In genomic region chr1:41455479-41456271, GRCh38 we compare ENCODE assay signal across 11 cellular contexts. TPM values are rescaled to one million over a fixed set of nuclear protein-coding genes. Genes with fewer than 3 reads are reported as not detected.
DNase-seq lines count a peak whose midpoint lies in the region; ATAC-seq and TF ChIP-seq lines count a peak whose summit lies in the region.
"Had no signal": no experiment of that assay in that cellular context is flagged by ENCODE, and none has a peak within 500 bp of the region (broad histone marks: within the 10 kb centered on the region; RNA-seq: fewer than 3 reads in every experiment).

No MANE protein-coding gene starts in this region.

- CTCF ChIA-PET in HEK293T (lab: Yijun Ruan, JAX) = interaction anchor here (0.6 kb wide), 2 partner anchors 12 to 349 kb away, joined by 3 read pairs; no protein-coding TSS in a partner anchor

- H3K4me3 ChIP-seq in MG63 = no peak overlapping the region
- no peak overlapping the region for H3K4me3 ChIP-seq in tibial artery
- H3K4me3 ChIP-seq: mucosa of descending colon had no signal

- peak; percentile 97 for DNase-seq in MG63
- no peak for DNase-seq in chondrocyte (ENCODE audit: low spot score)
- DNase-seq in tibial artery = peak in 1 of 2 donors; percentile 72
- DNase-seq in HEK293T (ENCODE audit: extremely low spot score) = no peak
- DNase-seq in cortex of kidney (lab: John Stamatoyannopoulos, UW) = no peak
- DNase-seq: activated naive CD4-positive, alpha-beta T cell treated with anti-CD3 and anti-CD28 coated beads for 36 hours; mucosa of descending colon; stimulated activated CD4-positive, alpha-beta T cell treated with anti-CD3 and anti-CD28 coated beads, Interleukin-4, amount 100 ng/mL, for 24 hours had no signal

- H3K9me3 ChIP-seq in MG63 (no peaks in the 10 kb centered on the region), tibial artery (no peaks in the 10 kb centered on the region)
- H3K9me3 ChIP-seq: mucosa of descending colon had no signal

- H3K4me3 Mint-ChIP-seq in chondrocyte (ENCODE audit: unreplicated experiment) = no peak overlapping the region
- H3K4me3 Mint-ChIP-seq: activated naive CD4-positive, alpha-beta T cell treated with anti-CD3 and anti-CD28 coated beads for 36 hours had no signal

- peaks cover 42% of the 10 kb centered on the region for H3K4me1 Mint-ChIP-seq in chondrocyte (ENCODE audit: low read depth)

- peak overlapping the region; percentile 45 for H3K27ac Mint-ChIP-seq in chondrocyte (ENCODE audit: unreplicated experiment)
- H3K27ac Mint-ChIP-seq: activated naive CD4-positive, alpha-beta T cell treated with anti-CD3 and anti-CD28 coated beads for 36 hours had no signal

- no peaks in the 10 kb centered on the region for H3K9me3 Mint-ChIP-seq in chondrocyte (ENCODE audit: low read depth)
- H3K9me3 Mint-ChIP-seq: activated naive CD4-positive, alpha-beta T cell treated with anti-CD3 and anti-CD28 coated beads for 36 hours had no signal

- H3K27me3 ChIP-seq in MG63 (no peaks in the 10 kb centered on the region), layer of hippocampus (ENCODE audit: control insufficient read depth, insufficient read depth, low read length) (no peaks in the 10 kb centered on the region), tibial artery (no peaks in the 10 kb centered on the region)

- H3K27me3 Mint-ChIP-seq in chondrocyte (ENCODE audit: low read depth) = no peaks in the 10 kb centered on the region

- H3K4me1 ChIP-seq in tibial artery = peaks cover 0 to 38% (median 17%) of the 10 kb centered on the region in 4 donors

- POLR2A ChIA-PET in HEK293T (lab: Yijun Ruan, JAX) = no interaction called here

- H3K36me3 Mint-ChIP-seq in chondrocyte (ENCODE audit: low read depth) = no peaks in the 10 kb centered on the region

- peak overlapping the region; percentile 55 for H3K27ac ChIP-seq in layer of hippocampus (ENCODE audit: low read depth, low read length)
- H3K27ac ChIP-seq in tibial artery = peak overlapping the region; percentile 11 to 14

- ATAC-seq in GM18520 (IDR thresholded peaks at IDR 0.05; ENCODE audit: unreplicated experiment) = no peak
- ATAC-seq in GM18870 (IDR thresholded peaks at IDR 0.05; ENCODE audit: unreplicated experiment) = no peak

- intact Hi-C loops in tibial artery (cut with DNase I; ENCODE audit: low total_unique reads) = no loop called here

- H3K36me3 ChIP-seq in MG63 (no peaks in the 10 kb centered on the region), tibial artery (no peaks in the 10 kb centered on the region)

- no peak for TF ChIP-seq CTCF in chondrocyte (IDR thresholded peaks at IDR 0.05)
- TF ChIP-seq CTCF in tibial artery (IDR thresholded peaks at IDR 0.05) = no peak

TF ChIP-seq in HEK293T, 16 proteins besides CTCF, POLR2A, EP300 and RAD21:
- TF ChIP-seq HDGF (IDR thresholded peaks at IDR 0.05; ENCODE audit: borderline replicate concordance) (no peak), ARNT (IDR thresholded peaks at IDR 0.05) (no peak), FOXK2 (IDR thresholded peaks at IDR 0.05) (no peak), SUZ12 (IDR thresholded peaks at IDR 0.05) (no peak), SP1 (IDR thresholded peaks at IDR 0.05) (no peak)

RNA-seq across cellular contexts. Expression of gene EDN2, which starts 28.8 kb away (rescaled TPM):
- 3.0 and 4.7 TPM in 2 replicates for total RNA-seq in MG63 (2014; rRNA removed; shearing (Covaris generic); ENCODE audit: low replicate concordance)
- 0.38 to 4.2 TPM (median 0.80 TPM) in 3 replicates for total RNA-seq in chondrocyte
- total RNA-seq: activated naive CD4-positive, alpha-beta T cell treated with anti-CD3 and anti-CD28 coated beads for 36 hours had no signal
